ENCODE assay signal across 1 cellular context in genomic region chr4:4327652-4328121, GRCh38.
TF ChIP-seq lines count a peak whose summit lies in the region.

No MANE protein-coding gene starts in this region.

TF ChIP-seq in K562, 482 proteins besides CTCF, POLR2A, EP300 and RAD21 (continued from another document and continues in another):
- TF ChIP-seq, protein P1, sequence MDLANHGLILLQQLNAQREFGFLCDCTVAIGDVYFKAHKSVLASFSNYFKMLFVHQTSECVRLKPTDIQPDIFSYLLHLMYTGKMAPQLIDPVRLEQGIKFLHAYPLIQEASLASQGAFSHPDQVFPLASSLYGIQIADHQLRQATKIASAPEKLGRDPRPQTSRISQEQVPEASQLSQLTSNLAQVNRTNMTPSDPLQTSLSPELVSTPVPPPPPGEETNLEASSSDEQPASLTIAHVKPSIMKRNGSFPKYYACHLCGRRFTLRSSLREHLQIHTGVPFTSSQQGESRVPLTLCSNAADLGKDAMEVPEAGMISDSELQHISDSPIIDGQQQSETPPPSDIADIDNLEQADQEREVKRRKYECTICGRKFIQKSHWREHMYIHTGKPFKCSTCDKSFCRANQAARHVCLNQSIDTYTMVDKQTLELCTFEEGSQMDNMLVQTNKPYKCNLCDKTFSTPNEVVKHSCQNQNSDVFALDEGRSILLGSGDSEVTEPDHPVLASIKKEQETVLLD (IDR thresholded peaks at IDR 0.05): peak; percentile 29; the same call in 1 of the 2 replicates
- no peak for TF ChIP-seq RBM14 (IDR thresholded peaks at IDR 0.05; ENCODE audit: borderline replicate concordance, insufficient read depth, low read depth, low read length)
- no peak for TF ChIP-seq HES1 (IDR thresholded peaks at IDR 0.05; ENCODE audit: low read depth)
- peak; percentile 15 to 36; a peak in 1 of 4 replicates for TF ChIP-seq NRF1 (conservative IDR thresholded peaks at IDR 0.05 in 1 of 2, IDR thresholded peaks at IDR 0.05 in 1 of 2)
- TF ChIP-seq ZNF134 (CRISPR knock-in tag; conservative IDR thresholded peaks at IDR 0.05): no peak
- no peak for TF ChIP-seq E2F3 (CRISPR knock-in tag; IDR thresholded peaks at IDR 0.05)
- no peak for TF ChIP-seq CBFA2T2 (conservative IDR thresholded peaks at IDR 0.05)
- no peak for TF ChIP-seq CGGBP1 (CRISPR knock-in tag; IDR thresholded peaks at IDR 0.05)
- no peak for TF ChIP-seq PCBP1 (IDR thresholded peaks at IDR 0.05; ENCODE audit: low read depth, low read length, poor library complexity, severe bottlenecking)
- TF ChIP-seq, protein P2, sequence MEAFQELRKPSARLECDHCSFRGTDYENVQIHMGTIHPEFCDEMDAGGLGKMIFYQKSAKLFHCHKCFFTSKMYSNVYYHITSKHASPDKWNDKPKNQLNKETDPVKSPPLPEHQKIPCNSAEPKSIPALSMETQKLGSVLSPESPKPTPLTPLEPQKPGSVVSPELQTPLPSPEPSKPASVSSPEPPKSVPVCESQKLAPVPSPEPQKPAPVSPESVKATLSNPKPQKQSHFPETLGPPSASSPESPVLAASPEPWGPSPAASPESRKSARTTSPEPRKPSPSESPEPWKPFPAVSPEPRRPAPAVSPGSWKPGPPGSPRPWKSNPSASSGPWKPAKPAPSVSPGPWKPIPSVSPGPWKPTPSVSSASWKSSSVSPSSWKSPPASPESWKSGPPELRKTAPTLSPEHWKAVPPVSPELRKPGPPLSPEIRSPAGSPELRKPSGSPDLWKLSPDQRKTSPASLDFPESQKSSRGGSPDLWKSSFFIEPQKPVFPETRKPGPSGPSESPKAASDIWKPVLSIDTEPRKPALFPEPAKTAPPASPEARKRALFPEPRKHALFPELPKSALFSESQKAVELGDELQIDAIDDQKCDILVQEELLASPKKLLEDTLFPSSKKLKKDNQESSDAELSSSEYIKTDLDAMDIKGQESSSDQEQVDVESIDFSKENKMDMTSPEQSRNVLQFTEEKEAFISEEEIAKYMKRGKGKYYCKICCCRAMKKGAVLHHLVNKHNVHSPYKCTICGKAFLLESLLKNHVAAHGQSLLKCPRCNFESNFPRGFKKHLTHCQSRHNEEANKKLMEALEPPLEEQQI (IDR thresholded peaks at IDR 0.05): peak; percentile 26; the same call in 1 of the 2 replicates
- TF ChIP-seq, protein P3, sequence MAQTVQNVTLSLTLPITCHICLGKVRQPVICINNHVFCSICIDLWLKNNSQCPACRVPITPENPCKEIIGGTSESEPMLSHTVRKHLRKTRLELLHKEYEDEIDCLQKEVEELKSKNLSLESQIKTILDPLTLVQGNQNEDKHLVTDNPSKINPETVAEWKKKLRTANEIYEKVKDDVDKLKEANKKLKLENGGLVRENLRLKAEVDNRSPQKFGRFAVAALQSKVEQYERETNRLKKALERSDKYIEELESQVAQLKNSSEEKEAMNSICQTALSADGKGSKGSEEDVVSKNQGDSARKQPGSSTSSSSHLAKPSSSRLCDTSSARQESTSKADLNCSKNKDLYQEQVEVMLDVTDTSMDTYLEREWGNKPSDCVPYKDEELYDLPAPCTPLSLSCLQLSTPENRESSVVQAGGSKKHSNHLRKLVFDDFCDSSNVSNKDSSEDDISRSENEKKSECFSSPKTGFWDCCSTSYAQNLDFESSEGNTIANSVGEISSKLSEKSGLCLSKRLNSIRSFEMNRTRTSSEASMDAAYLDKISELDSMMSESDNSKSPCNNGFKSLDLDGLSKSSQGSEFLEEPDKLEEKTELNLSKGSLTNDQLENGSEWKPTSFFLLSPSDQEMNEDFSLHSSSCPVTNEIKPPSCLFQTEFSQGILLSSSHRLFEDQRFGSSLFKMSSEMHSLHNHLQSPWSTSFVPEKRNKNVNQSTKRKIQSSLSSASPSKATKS (CRISPR knock-in tag; IDR thresholded peaks at IDR 0.05): no peak
- TF ChIP-seq ZNF408 (CRISPR knock-in tag; IDR thresholded peaks at IDR 0.05; ENCODE audit: low read depth): no peak
- 0 out of 2 replicates have a peak, but pooled peaks have one; percentile 18 for TF ChIP-seq TRIM28 (IDR thresholded peaks at IDR 0.05)
- TF ChIP-seq ELF2 (CRISPR knock-in tag; IDR thresholded peaks at IDR 0.05): no peak
- peak; percentile 38; the same call in 1 of the 2 replicates for TF ChIP-seq NBN (IDR thresholded peaks at IDR 0.05; ENCODE audit: low read depth)
- TF ChIP-seq, protein P4, sequence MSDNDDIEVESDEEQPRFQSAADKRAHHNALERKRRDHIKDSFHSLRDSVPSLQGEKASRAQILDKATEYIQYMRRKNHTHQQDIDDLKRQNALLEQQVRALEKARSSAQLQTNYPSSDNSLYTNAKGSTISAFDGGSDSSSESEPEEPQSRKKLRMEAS (CRISPR knock-in tag; IDR thresholded peaks at IDR 0.05): peak; percentile 44
- peak; percentile 76 to 84 for TF ChIP-seq FOXK2 (conservative IDR thresholded peaks at IDR 0.05 in 1 of 2, IDR thresholded peaks at IDR 0.05 in 1 of 2; ENCODE audit: low read depth in 2 of 2)
- peak; percentile 57 for TF ChIP-seq RBFOX2 (IDR thresholded peaks at IDR 0.05; ENCODE audit: low read depth, low read length)
- no peak for TF ChIP-seq TOE1 (IDR thresholded peaks at IDR 0.05; ENCODE audit: borderline replicate concordance)
- no peak for TF ChIP-seq TOE1 (CRISPR knock-in tag; IDR thresholded peaks at IDR 0.05; ENCODE audit: borderline replicate concordance, low read depth)
- TF ChIP-seq TCF3 (CRISPR knock-in tag; IDR thresholded peaks at IDR 0.05): peak; percentile 19; the same call in 1 of the 2 replicates
- TF ChIP-seq FOSL1 (tag; conservative IDR thresholded peaks at IDR 0.05): no peak
- TF ChIP-seq ZNF655 (CRISPR knock-in tag; IDR thresholded peaks at IDR 0.05): no peak
- no peak for TF ChIP-seq JUND (IDR thresholded peaks at IDR 0.05; ENCODE audit: borderline replicate concordance, low read depth, low read length)
- TF ChIP-seq JUND (tag; IDR thresholded peaks at IDR 0.05; ENCODE audit: borderline replicate concordance, low read depth, low read length): peak; percentile 9; the same call in 1 of the 3 replicates
- TF ChIP-seq KDM5B (IDR thresholded peaks at IDR 0.05; ENCODE audit: insufficient replicate concordance, low read depth, low read length): no peak
- TF ChIP-seq SRSF7 (optimal IDR thresholded peaks at IDR 0.05; ENCODE audit: low read depth, low read length): no peak
- TF ChIP-seq DACH1 (IDR thresholded peaks at IDR 0.05; ENCODE audit: partially characterized antibody): peak; percentile 26
- no peak for TF ChIP-seq FOXP4 (CRISPR knock-in tag; IDR thresholded peaks at IDR 0.05; ENCODE audit: borderline replicate concordance)
- TF ChIP-seq NONO (IDR thresholded peaks at IDR 0.05; ENCODE audit: low read depth in 2 of 2, low read length in 1 of 2): no peak
- peak; percentile 43; the same call in 1 of the 2 replicates for TF ChIP-seq CEBPB (tag; IDR thresholded peaks at IDR 0.05)
- TF ChIP-seq BACH1 (tag; IDR thresholded peaks at IDR 0.05): no peak
- TF ChIP-seq BDP1 (IDR thresholded peaks at IDR 0.05; ENCODE audit: insufficient read depth, insufficient read length): no peak
- peak; percentile 48; the same call in 1 of the 2 replicates for TF ChIP-seq CTBP1 (IDR thresholded peaks at IDR 0.05; ENCODE audit: borderline replicate concordance)
- no peak for TF ChIP-seq MTA2 (IDR thresholded peaks at IDR 0.05; ENCODE audit: low read depth)
- TF ChIP-seq ATF1 (CRISPR knock-in tag; IDR thresholded peaks at IDR 0.05): no peak
- TF ChIP-seq ATF1 (tag; IDR thresholded peaks at IDR 0.05): peak; percentile 52
- no peak for TF ChIP-seq HNRNPUL1 (IDR thresholded peaks at IDR 0.05; ENCODE audit: low read length)
- no peak for TF ChIP-seq ZNF318 (IDR thresholded peaks at IDR 0.05; ENCODE audit: borderline replicate concordance in 1 of 2, low read depth in 1 of 2)
- TF ChIP-seq RBM25 (IDR thresholded peaks at IDR 0.05; ENCODE audit: low read depth, low read length, severe bottlenecking): no peak
- TF ChIP-seq ARID1B (IDR thresholded peaks at IDR 0.05): peak; percentile 23; the same call in 1 of the 2 replicates
- no peak for TF ChIP-seq ZNF124 (CRISPR knock-in tag; IDR thresholded peaks at IDR 0.05)
- no peak for TF ChIP-seq TEAD1 (CRISPR knock-in tag; IDR thresholded peaks at IDR 0.05)
- TF ChIP-seq CXXC5 (CRISPR knock-in tag; IDR thresholded peaks at IDR 0.05): peak; percentile 56
- 0 out of 2 replicates have a peak, but pooled peaks have one; percentile 36 for TF ChIP-seq ZNF12 (CRISPR knock-in tag; IDR thresholded peaks at IDR 0.05)
